Comparison of ENCODE assay signal across 2 cellular contexts in the genomic region with DNA sequence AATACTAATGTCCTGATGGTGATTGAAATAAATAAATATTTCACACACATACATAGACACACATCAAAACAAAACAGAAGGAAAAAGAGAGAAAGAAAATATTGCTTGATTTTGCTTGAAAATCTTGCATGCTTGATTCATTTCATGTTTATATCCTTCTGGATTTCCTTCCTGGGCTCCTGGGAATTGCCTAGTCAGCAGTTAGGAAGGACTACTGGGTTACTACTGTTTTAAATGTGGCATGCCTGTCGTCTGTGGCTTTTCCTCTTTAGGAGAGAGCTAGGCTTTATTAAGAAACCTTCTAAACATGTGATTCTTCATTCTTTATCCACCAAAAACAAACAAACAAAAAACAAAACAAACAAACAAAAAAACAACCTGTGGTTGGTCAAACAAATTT.
TF ChIP-seq lines count a peak whose summit lies in the region.

No MANE protein-coding gene starts in this region.

TF ChIP-seq in GM23338, 12 proteins besides CTCF, POLR2A, EP300 and RAD21 (continued from another document):
- TF ChIP-seq, protein P1, sequence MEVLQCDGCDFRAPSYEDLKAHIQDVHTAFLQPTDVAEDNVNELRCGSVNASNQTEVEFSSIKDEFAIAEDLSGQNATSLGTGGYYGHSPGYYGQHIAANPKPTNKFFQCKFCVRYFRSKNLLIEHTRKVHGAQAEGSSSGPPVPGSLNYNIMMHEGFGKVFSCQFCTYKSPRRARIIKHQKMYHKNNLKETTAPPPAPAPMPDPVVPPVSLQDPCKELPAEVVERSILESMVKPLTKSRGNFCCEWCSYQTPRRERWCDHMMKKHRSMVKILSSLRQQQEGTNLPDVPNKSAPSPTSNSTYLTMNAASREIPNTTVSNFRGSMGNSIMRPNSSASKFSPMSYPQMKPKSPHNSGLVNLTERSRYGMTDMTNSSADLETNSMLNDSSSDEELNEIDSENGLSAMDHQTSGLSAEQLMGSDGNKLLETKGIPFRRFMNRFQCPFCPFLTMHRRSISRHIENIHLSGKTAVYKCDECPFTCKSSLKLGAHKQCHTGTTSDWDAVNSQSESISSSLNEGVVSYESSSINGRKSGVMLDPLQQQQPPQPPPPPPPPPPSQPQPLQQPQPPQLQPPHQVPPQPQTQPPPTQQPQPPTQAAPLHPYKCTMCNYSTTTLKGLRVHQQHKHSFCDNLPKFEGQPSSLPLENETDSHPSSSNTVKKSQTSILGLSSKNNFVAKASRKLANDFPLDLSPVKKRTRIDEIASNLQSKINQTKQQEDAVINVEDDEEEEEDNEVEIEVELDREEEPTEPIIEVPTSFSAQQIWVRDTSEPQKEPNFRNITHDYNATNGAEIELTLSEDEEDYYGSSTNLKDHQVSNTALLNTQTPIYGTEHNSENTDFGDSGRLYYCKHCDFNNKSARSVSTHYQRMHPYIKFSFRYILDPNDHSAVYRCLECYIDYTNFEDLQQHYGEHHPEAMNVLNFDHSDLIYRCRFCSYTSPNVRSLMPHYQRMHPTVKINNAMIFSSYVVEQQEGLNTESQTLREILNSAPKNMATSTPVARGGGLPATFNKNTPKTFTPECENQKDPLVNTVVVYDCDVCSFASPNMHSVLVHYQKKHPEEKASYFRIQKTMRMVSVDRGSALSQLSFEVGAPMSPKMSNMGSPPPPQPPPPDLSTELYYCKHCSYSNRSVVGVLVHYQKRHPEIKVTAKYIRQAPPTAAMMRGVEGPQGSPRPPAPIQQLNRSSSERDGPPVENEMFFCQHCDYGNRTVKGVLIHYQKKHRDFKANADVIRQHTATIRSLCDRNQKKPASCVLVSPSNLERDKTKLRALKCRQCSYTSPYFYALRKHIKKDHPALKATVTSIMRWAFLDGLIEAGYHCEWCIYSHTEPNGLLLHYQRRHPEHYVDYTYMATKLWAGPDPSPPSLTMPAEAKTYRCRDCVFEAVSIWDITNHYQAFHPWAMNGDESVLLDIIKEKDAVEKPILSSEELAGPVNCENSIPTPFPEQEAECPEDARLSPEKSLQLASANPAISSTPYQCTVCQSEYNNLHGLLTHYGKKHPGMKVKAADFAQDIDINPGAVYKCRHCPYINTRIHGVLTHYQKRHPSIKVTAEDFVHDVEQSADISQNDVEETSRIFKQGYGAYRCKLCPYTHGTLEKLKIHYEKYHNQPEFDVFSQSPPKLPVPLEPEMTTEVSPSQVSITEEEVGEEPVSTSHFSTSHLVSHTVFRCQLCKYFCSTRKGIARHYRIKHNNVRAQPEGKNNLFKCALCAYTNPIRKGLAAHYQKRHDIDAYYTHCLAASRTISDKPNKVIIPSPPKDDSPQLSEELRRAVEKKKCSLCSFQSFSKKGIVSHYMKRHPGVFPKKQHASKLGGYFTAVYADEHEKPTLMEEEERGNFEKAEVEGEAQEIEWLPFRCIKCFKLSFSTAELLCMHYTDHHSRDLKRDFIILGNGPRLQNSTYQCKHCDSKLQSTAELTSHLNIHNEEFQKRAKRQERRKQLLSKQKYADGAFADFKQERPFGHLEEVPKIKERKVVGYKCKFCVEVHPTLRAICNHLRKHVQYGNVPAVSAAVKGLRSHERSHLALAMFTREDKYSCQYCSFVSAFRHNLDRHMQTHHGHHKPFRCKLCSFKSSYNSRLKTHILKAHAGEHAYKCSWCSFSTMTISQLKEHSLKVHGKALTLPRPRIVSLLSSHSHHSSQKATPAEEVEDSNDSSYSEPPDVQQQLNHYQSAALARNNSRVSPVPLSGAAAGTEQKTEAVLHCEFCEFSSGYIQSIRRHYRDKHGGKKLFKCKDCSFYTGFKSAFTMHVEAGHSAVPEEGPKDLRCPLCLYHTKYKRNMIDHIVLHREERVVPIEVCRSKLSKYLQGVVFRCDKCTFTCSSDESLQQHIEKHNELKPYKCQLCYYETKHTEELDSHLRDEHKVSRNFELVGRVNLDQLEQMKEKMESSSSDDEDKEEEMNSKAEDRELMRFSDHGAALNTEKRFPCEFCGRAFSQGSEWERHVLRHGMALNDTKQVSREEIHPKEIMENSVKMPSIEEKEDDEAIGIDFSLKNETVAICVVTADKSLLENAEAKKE (CRISPR knock-in tag; IDR thresholded peaks at IDR 0.05), result no peak
- TF ChIP-seq ZNF114 (CRISPR knock-in tag; IDR thresholded peaks at IDR 0.05) (no peak), JUNB (IDR thresholded peaks at IDR 0.05; ENCODE audit: unreplicated experiment) (no peak), STAT1 (IDR thresholded peaks at IDR 0.05; ENCODE audit: unreplicated experiment) (no peak), POLR2AphosphoS5 (IDR thresholded peaks at IDR 0.05; ENCODE audit: low read depth) (no peak), CREB1 (CRISPR knock-in tag; IDR thresholded peaks at IDR 0.05; ENCODE audit: low read depth) (no peak)
- TF ChIP-seq, protein P2, sequence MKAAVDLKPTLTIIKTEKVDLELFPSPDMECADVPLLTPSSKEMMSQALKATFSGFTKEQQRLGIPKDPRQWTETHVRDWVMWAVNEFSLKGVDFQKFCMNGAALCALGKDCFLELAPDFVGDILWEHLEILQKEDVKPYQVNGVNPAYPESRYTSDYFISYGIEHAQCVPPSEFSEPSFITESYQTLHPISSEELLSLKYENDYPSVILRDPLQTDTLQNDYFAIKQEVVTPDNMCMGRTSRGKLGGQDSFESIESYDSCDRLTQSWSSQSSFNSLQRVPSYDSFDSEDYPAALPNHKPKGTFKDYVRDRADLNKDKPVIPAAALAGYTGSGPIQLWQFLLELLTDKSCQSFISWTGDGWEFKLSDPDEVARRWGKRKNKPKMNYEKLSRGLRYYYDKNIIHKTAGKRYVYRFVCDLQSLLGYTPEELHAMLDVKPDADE (IDR thresholded peaks at IDR 0.05), result no peak

TF ChIP-seq in WTC11, 78 proteins besides CTCF, POLR2A, EP300 and RAD21 (continued from another document):
- TF ChIP-seq CBFB (CRISPR knock-in tag; IDR thresholded peaks at IDR 0.05; ENCODE audit: low read depth), result no peak
- TF ChIP-seq, protein P3, sequence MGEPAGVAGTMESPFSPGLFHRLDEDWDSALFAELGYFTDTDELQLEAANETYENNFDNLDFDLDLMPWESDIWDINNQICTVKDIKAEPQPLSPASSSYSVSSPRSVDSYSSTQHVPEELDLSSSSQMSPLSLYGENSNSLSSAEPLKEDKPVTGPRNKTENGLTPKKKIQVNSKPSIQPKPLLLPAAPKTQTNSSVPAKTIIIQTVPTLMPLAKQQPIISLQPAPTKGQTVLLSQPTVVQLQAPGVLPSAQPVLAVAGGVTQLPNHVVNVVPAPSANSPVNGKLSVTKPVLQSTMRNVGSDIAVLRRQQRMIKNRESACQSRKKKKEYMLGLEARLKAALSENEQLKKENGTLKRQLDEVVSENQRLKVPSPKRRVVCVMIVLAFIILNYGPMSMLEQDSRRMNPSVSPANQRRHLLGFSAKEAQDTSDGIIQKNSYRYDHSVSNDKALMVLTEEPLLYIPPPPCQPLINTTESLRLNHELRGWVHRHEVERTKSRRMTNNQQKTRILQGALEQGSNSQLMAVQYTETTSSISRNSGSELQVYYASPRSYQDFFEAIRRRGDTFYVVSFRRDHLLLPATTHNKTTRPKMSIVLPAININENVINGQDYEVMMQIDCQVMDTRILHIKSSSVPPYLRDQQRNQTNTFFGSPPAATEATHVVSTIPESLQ (CRISPR knock-in tag; IDR thresholded peaks at IDR 0.05), result no peak
- no peak for TF ChIP-seq ETV6 (CRISPR knock-in tag; IDR thresholded peaks at IDR 0.05)
- TF ChIP-seq, protein P4, sequence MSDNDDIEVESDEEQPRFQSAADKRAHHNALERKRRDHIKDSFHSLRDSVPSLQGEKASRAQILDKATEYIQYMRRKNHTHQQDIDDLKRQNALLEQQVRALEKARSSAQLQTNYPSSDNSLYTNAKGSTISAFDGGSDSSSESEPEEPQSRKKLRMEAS (CRISPR knock-in tag; IDR thresholded peaks at IDR 0.05), result no peak
- TF ChIP-seq ZNF416 (CRISPR knock-in tag; IDR thresholded peaks at IDR 0.05), result no peak
- TF ChIP-seq KAT7 (CRISPR knock-in tag; IDR thresholded peaks at IDR 0.05; ENCODE audit: borderline replicate concordance), result no peak
- no peak for TF ChIP-seq GRHL2 (CRISPR knock-in tag; IDR thresholded peaks at IDR 0.05; ENCODE audit: insufficient replicate concordance, severe bottlenecking)
- no peak for TF ChIP-seq JUN (CRISPR knock-in tag; IDR thresholded peaks at IDR 0.05)
- TF ChIP-seq, protein P5, sequence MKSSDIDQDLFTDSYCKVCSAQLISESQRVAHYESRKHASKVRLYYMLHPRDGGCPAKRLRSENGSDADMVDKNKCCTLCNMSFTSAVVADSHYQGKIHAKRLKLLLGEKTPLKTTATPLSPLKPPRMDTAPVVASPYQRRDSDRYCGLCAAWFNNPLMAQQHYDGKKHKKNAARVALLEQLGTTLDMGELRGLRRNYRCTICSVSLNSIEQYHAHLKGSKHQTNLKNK (CRISPR knock-in tag; IDR thresholded peaks at IDR 0.05), result no peak
- TF ChIP-seq ELF4 (CRISPR knock-in tag; IDR thresholded peaks at IDR 0.05; ENCODE audit: low read depth), result no peak
- TF ChIP-seq IRF2 (CRISPR knock-in tag; IDR thresholded peaks at IDR 0.05; ENCODE audit: borderline replicate concordance, low read depth), result no peak
- TF ChIP-seq NFATC4 (CRISPR knock-in tag; IDR thresholded peaks at IDR 0.05), result no peak
- no peak for TF ChIP-seq SP1 (CRISPR knock-in tag; conservative IDR thresholded peaks at IDR 0.05)
- TF ChIP-seq, protein P6, sequence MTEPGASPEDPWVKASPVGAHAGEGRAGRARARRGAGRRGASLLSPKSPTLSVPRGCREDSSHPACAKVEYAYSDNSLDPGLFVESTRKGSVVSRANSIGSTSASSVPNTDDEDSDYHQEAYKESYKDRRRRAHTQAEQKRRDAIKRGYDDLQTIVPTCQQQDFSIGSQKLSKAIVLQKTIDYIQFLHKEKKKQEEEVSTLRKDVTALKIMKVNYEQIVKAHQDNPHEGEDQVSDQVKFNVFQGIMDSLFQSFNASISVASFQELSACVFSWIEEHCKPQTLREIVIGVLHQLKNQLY (CRISPR knock-in tag; IDR thresholded peaks at IDR 0.05), result no peak
- no peak for TF ChIP-seq GTF2I (CRISPR knock-in tag; conservative IDR thresholded peaks at IDR 0.05)
